Comparison of ENCODE assay signal across 18 cellular contexts in the genomic region with DNA sequence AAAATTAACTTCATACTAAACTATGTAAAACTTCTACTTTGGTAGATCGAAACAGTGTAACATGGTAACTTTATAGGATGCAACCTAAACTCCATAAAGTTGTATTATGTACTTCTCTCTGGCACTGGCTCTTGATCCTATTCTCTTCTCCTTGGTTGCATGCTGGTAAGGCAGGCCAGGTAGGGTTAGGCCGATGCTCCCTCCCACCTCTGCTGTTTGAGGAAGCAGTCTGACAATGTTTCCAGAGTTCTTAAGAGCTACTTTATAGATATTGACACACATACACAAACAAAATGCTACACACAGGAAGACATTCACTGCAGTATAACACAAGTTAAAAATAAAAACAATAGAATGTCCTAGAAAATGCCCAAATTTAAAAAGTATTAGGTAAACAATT.
"Had no signal": no experiment of that assay in that cellular context is flagged by ENCODE, and none has a peak within 500 bp of the region (broad histone marks: within the 10 kb centered on the region; RNA-seq: fewer than 3 reads in every experiment).

No MANE protein-coding gene starts in this region.

- H3K27ac Mint-ChIP-seq: activated naive CD4-positive, alpha-beta T cell treated with anti-CD3 and anti-CD28 coated beads, Interleukin-2, amount 50 U/mL, for 24 hours; activated naive CD8-positive, alpha-beta T cell treated with anti-CD3 and anti-CD28 coated beads, Interleukin-2, amount 50 U/mL, for 24 hours; activated T-helper 2 cell treated with anti-CD3 and anti-CD28 coated beads, Interferon-gamma antibody, Interleukin-2, Interleukin-4, amounts not matched to agents 10 μg/mL and 5 μg/mL and 100 μg/mL, durations not matched to agents 14 hours and 24 hours and 36 hours had no signal

- DNase-seq: activated CD4-positive, alpha-beta T cell treated with anti-CD3 and anti-CD28 coated beads for 4 hours; activated CD4-positive, alpha-beta T cell treated with anti-CD3 and anti-CD28 coated beads, Interleukin-2, amount 50 U/mL, for 48 hours; activated CD8-positive, alpha-beta memory T cell treated with anti-CD3 and anti-CD28 coated beads, Interleukin-2, amount 50 U/mL, for 48 hours; activated naive CD8-positive, alpha-beta T cell treated with anti-CD3 and anti-CD28 coated beads, Interleukin-2, amount 50 U/mL, for 24 hours; activated T-cell treated with anti-CD3 and anti-CD28 coated beads, Interleukin-2, amount 50 U/mL, for 4 hours; left cardiac atrium; midbrain; right lobe of liver; stimulated activated CD4-positive, alpha-beta T cell treated with anti-CD3 and anti-CD28 coated beads, Interleukin-4, amount 100 ng/mL, for 1 hour; stimulated activated naive CD8-positive, alpha-beta T cell treated with anti-CD3 and anti-CD28 coated beads, Interleukin-15, Interleukin-2, amounts not matched to agents 100 U/mL and 50 U/mL, for 24 hours; testis; transverse colon had no signal

- H3K27me3 Mint-ChIP-seq: activated naive CD4-positive, alpha-beta T cell treated with anti-CD3 and anti-CD28 coated beads, Interleukin-2, amount 50 U/mL, for 24 hours; activated naive CD8-positive, alpha-beta T cell treated with anti-CD3 and anti-CD28 coated beads, Interleukin-2, amount 50 U/mL, for 24 hours had no signal

- ATAC-seq: activated naive CD8-positive, alpha-beta T cell treated with anti-CD3 and anti-CD28 coated beads, Interleukin-2, amount 50 U/mL, for 24 hours; activated T-cell treated with anti-CD3 and anti-CD28 coated beads, Interleukin-2, amount 50 U/mL, for 4 hours; gastroesophageal sphincter; left cardiac atrium; right lobe of liver; stimulated activated naive CD8-positive, alpha-beta T cell treated with anti-CD3 and anti-CD28 coated beads, Interleukin-15, Interleukin-2, amounts not matched to agents 100 U/mL and 50 U/mL, for 24 hours had no signal

- H3K9me3 Mint-ChIP-seq: activated naive CD4-positive, alpha-beta T cell treated with anti-CD3 and anti-CD28 coated beads, Interleukin-2, amount 50 U/mL, for 24 hours; activated naive CD8-positive, alpha-beta T cell treated with anti-CD3 and anti-CD28 coated beads, Interleukin-2, amount 50 U/mL, for 24 hours; activated T-cell treated with anti-CD3 and anti-CD28 coated beads, Interleukin-2, amount 50 U/mL, for 4 hours; activated T-helper 2 cell treated with anti-CD3 and anti-CD28 coated beads, Interferon-gamma antibody, Interleukin-2, Interleukin-4, amounts not matched to agents 10 μg/mL and 5 μg/mL and 100 μg/mL, durations not matched to agents 14 hours and 24 hours and 36 hours; nephron had no signal

- H3K4me3 ChIP-seq: gastroesophageal sphincter, hepatocyte, right lobe of liver, testis, transverse colon, vagina had no signal

- H3K4me3 Mint-ChIP-seq: activated naive CD4-positive, alpha-beta T cell treated with anti-CD3 and anti-CD28 coated beads, Interleukin-2, amount 50 U/mL, for 24 hours; activated naive CD8-positive, alpha-beta T cell treated with anti-CD3 and anti-CD28 coated beads, Interleukin-2, amount 50 U/mL, for 24 hours; activated T-cell treated with anti-CD3 and anti-CD28 coated beads, Interleukin-2, amount 50 U/mL, for 4 hours; nephron had no signal
